Comparison of ENCODE assay signal across 23 cellular contexts in genomic region chr11:113673566-113674396, GRCh38. TPM values are rescaled to one million over a fixed set of nuclear protein-coding genes. Genes with fewer than 3 reads are reported as not detected.
DNase-seq lines count a peak whose midpoint lies in the region; ATAC-seq and TF ChIP-seq lines count a peak whose summit lies in the region.
"Had no signal": no experiment of that assay in that cellular context is flagged by ENCODE, and none has a peak within 500 bp of the region (broad histone marks: within the 10 kb centered on the region; RNA-seq: fewer than 3 reads in every experiment).

No MANE protein-coding gene starts in this region.

- H3K4me3 ChIP-seq in BLaER1 treated with 17β-estradiol and CSF1 and Interleukin-3, amounts not matched to agents 10 nM and 100 nM, result no peak overlapping the region
- H3K4me3 ChIP-seq in GM23248, result no peak overlapping the region
- no peak overlapping the region for H3K4me3 ChIP-seq in Panc1 (ENCODE audit: low read depth in 2 of 2, low read length in 2 of 2)
- H3K4me3 ChIP-seq: heart left ventricle, skin epidermis had no signal

- H3K79me2 ChIP-seq in GM23248 (ENCODE audit: insufficient read depth), result no peaks in the 10 kb centered on the region

- H3K27ac Mint-ChIP-seq in activated CD8-positive, alpha-beta T cell treated with anti-CD3 and anti-CD28 coated beads for 36 hours, result no peak overlapping the region
- H3K27ac Mint-ChIP-seq: activated CD4-positive, alpha-beta T cell treated with anti-CD3 and anti-CD28 coated beads, Interleukin-2, amount 10 ng/mL, durations not matched to agents 24 days and 14 days; activated naive CD4-positive, alpha-beta T cell treated with anti-CD3 and anti-CD28 coated beads, Interleukin-2, amount 10 ng/mL, durations not matched to agents 7 days and 5 days; activated T-cell treated with anti-CD3 and anti-CD28 coated beads, Interleukin-2, amount 50 U/mL, for 72 hours; CD4-positive, alpha-beta T cell; type B pancreatic cell had no signal

- H3K9me2 ChIP-seq in GM23248 (ENCODE audit: insufficient read depth), result no peaks in the 10 kb centered on the region
- H3K9me2 ChIP-seq: SK-N-SH had no signal

- H4K20me1 ChIP-seq in BLaER1 treated with 17β-estradiol and CSF1 and Interleukin-3, amounts not matched to agents 10 nM and 100 nM, result no peaks in the 10 kb centered on the region
- no peaks in the 10 kb centered on the region for H4K20me1 ChIP-seq in GM23248 (ENCODE audit: insufficient read depth)

- intact Hi-C loops in Panc1 (cut with micrococcal nuclease; ENCODE audit: unreplicated experiment), result no loop called here
- intact Hi-C loops in activated CD8-positive, alpha-beta T cell treated with anti-CD3 and anti-CD28 coated beads for 36 hours (cut with micrococcal nuclease), result no loop called here

- no peaks in the 10 kb centered on the region for H3K36me3 ChIP-seq in BLaER1 treated with 17β-estradiol and CSF1 and Interleukin-3, amounts not matched to agents 10 nM and 100 nM
- no peaks in the 10 kb centered on the region for H3K36me3 ChIP-seq in GM23248 (ENCODE audit: low read depth)
- H3K36me3 ChIP-seq in Panc1 (ENCODE audit: control insufficient read depth, insufficient read depth, low read length), result no peaks in the 10 kb centered on the region
- H3K36me3 ChIP-seq: heart left ventricle, neutrophil had no signal

- peaks cover 9% of the 10 kb centered on the region for H3K4me1 Mint-ChIP-seq in activated CD8-positive, alpha-beta T cell treated with anti-CD3 and anti-CD28 coated beads for 36 hours (ENCODE audit: low read depth)
- H3K4me1 Mint-ChIP-seq: activated naive CD4-positive, alpha-beta T cell treated with anti-CD3 and anti-CD28 coated beads, Interleukin-2, amount 10 ng/mL, durations not matched to agents 7 days and 5 days had no signal

- no peak overlapping the region for H3K4me3 Mint-ChIP-seq in activated CD8-positive, alpha-beta T cell treated with anti-CD3 and anti-CD28 coated beads for 36 hours
- H3K4me3 Mint-ChIP-seq: activated CD4-positive, alpha-beta T cell treated with anti-CD3 and anti-CD28 coated beads, Interleukin-2, amount 10 ng/mL, durations not matched to agents 24 days and 14 days; activated naive CD4-positive, alpha-beta T cell treated with anti-CD3 and anti-CD28 coated beads, Interleukin-2, amount 10 ng/mL, durations not matched to agents 7 days and 5 days; CD4-positive, alpha-beta T cell; type B pancreatic cell had no signal

- WGBS in GM23248 (ENCODE audit: low coverage in 1 of 2, low lambda C conversion rate in 2 of 2, missing lambda C conversion rate in 2 of 2), 2 experiments, result 76 to 78% methylated on average over 4 of the region's 4 CpGs

- H3F3A ChIP-seq in GM23248 (ENCODE audit: insufficient read depth), result peaks cover 20% of the 10 kb centered on the region

- peak; percentile 50 for DNase-seq in GM23248
- DNase-seq in Panc1 (ENCODE audit: low read depth, low spot score), result no peak
- peak; percentile 35 for DNase-seq in fibroblast of peridontal ligament (ENCODE audit: extremely low read depth)
- no peak for DNase-seq in stimulated activated CD4-positive, alpha-beta T cell treated with anti-CD3 and anti-CD28 coated beads, Interleukin-2, amount 100 ng/mL, for 24 hours
- DNase-seq in NCI-H748 (lab: John Stamatoyannopoulos, UW; ENCODE audit: unreplicated experiment), result no peak
- DNase-seq in activated CD8-positive, alpha-beta T cell treated with anti-CD3 and anti-CD28 coated beads for 36 hours, result no peak
- DNase-seq: activated CD4-positive, alpha-beta T cell treated with anti-CD3 and anti-CD28 coated beads, Interleukin-2, amount 10 ng/mL, durations not matched to agents 24 days and 14 days; activated naive CD4-positive, alpha-beta T cell treated with anti-CD3 and anti-CD28 coated beads, Interleukin-2, amount 10 ng/mL, durations not matched to agents 7 days and 5 days; activated T-cell treated with anti-CD3 and anti-CD28 coated beads, Interleukin-2, amount 50 U/mL, for 72 hours; aorta; caudate nucleus; CD4-positive, alpha-beta T cell; heart left ventricle; NCI-H1092; NCI-H2029 treated with DMSO at 0.1 percent for 48 hours; NCI-H510A treated with DMSO at 0.1 percent for 48 hours; RPMI8226; SK-N-SH had no signal

- peak overlapping the region in 7 of 11 experiments; percentile 3 to 77 (median 24); a peak in 8 of 22 replicates for H3K4me2 ChIP-seq in BLaER1 treated with 17β-estradiol and CSF1 and Interleukin-3, amounts not matched to agents 10 nM and 100 nM
- H3K4me2 ChIP-seq in GM23248 (ENCODE audit: unreplicated experiment), result peak overlapping the region; percentile 37
- H3K4me2 ChIP-seq: SK-N-SH had no signal

- no peak for ATAC-seq in Panc1
- no peak for ATAC-seq in esophagus mucosa
- no peak for ATAC-seq in activated CD8-positive, alpha-beta T cell treated with anti-CD3 and anti-CD28 coated beads for 36 hours
- ATAC-seq: heart left ventricle had no signal

- no peak overlapping the region for H3K27ac ChIP-seq in BLaER1 treated with 17β-estradiol and CSF1 and Interleukin-3, amounts not matched to agents 10 nM and 100 nM
- H3K27ac ChIP-seq in GM23248 (peak overlapping the region; percentile 58), Panc1 (ENCODE audit: low read length) (peak overlapping the region; percentile 30)
- H3K27ac ChIP-seq: heart left ventricle, neutrophil had no signal

- H3K4me1 ChIP-seq in BLaER1 treated with 17β-estradiol and CSF1 and Interleukin-3, amounts not matched to agents 10 nM and 100 nM, result peaks cover 22 to 41% (median 33%) of the 10 kb centered on the region in 10 experiments
- peaks cover 30% of the 10 kb centered on the region for H3K4me1 ChIP-seq in GM23248 (ENCODE audit: insufficient read depth)
- peaks cover 26% of the 10 kb centered on the region for H3K4me1 ChIP-seq in Panc1 (ENCODE audit: control insufficient read depth, insufficient read depth, low read length)

- peaks cover 6% of the 10 kb centered on the region for H3K27me3 Mint-ChIP-seq in activated CD8-positive, alpha-beta T cell treated with anti-CD3 and anti-CD28 coated beads for 36 hours

- H3K27me3 ChIP-seq in BLaER1 treated with 17β-estradiol and CSF1 and Interleukin-3, amounts not matched to agents 10 nM and 100 nM, result no peaks in the 10 kb centered on the region
- H3K27me3 ChIP-seq in GM23248 (replicated peaks; ENCODE audit: insufficient read depth) (peaks cover 18% of the 10 kb centered on the region; the same call in 1 of the 2 replicates), Panc1 (ENCODE audit: control insufficient read depth, insufficient read depth, low read length) (no peaks in the 10 kb centered on the region)
- H3K27me3 ChIP-seq: heart left ventricle had no signal

- in situ Hi-C loops in GM23248 (cut with MboI), result no loop called here
- in situ Hi-C loops in Panc1 (cut with HindIII; ENCODE audit: low pct_unique_long_range_greater_than_20kb, low sequenced_read_pairs), result no loop called here

- H3K9ac ChIP-seq in BLaER1 treated with 17β-estradiol and CSF1 and Interleukin-3, amounts not matched to agents 10 nM and 100 nM, result no peak overlapping the region
- H3K9ac ChIP-seq in GM23248, result peak overlapping the region; percentile 46
- H3K9ac ChIP-seq: SK-N-SH had no signal

- no peaks in the 10 kb centered on the region for H3K9me3 Mint-ChIP-seq in activated CD8-positive, alpha-beta T cell treated with anti-CD3 and anti-CD28 coated beads for 36 hours
- H3K9me3 Mint-ChIP-seq: activated naive CD4-positive, alpha-beta T cell treated with anti-CD3 and anti-CD28 coated beads, Interleukin-2, amount 10 ng/mL, durations not matched to agents 7 days and 5 days; CD4-positive, alpha-beta T cell had no signal

- H3K36me3 Mint-ChIP-seq in activated CD8-positive, alpha-beta T cell treated with anti-CD3 and anti-CD28 coated beads for 36 hours (ENCODE audit: low read depth), result no peaks in the 10 kb centered on the region
- H3K36me3 Mint-ChIP-seq: activated naive CD4-positive, alpha-beta T cell treated with anti-CD3 and anti-CD28 coated beads, Interleukin-2, amount 10 ng/mL, durations not matched to agents 7 days and 5 days; type B pancreatic cell had no signal

- CTCF ChIA-PET in Panc1 (lab: Charles Lee), result no interaction called here
- CTCF ChIA-PET in activated CD8-positive, alpha-beta T cell treated with anti-CD3 and anti-CD28 coated beads for 36 hours (lab: Charles Lee), result no interaction called here

- POLR2A ChIA-PET in Panc1 (lab: Charles Lee), result interaction anchor here (0.7 kb wide), 1 partner anchor 234 kb away, joined by 4 read pairs; no protein-coding TSS in a partner anchor
- POLR2A ChIA-PET in activated CD8-positive, alpha-beta T cell treated with anti-CD3 and anti-CD28 coated beads for 36 hours (lab: Charles Lee), result no interaction called here

- no peak overlapping the region for H2AFZ ChIP-seq in GM23248

- no peaks in the 10 kb centered on the region for H3K9me3 ChIP-seq in BLaER1 treated with 17β-estradiol and CSF1 and Interleukin-3, amounts not matched to agents 10 nM and 100 nM (replicated peaks in 1 of 11)
- H3K9me3 ChIP-seq in GM23248 (ENCODE audit: low read depth) (no peaks in the 10 kb centered on the region), Panc1 (ENCODE audit: control insufficient read depth, insufficient read depth, low read depth, low read length) (no peaks in the 10 kb centered on the region)
- H3K9me3 ChIP-seq: heart left ventricle, neutrophil, SK-N-SH had no signal

- BruUV-seq in Panc1 (replicated peaks; lab: Mats Ljungman, UMichigan), result no TSS peak

- TF ChIP-seq CTCF in Panc1 (IDR thresholded peaks at IDR 0.05), result no peak
- no peak for TF ChIP-seq CTCF in activated CD8-positive, alpha-beta T cell treated with anti-CD3 and anti-CD28 coated beads for 36 hours (IDR thresholded peaks at IDR 0.05)

RNA-seq across cellular contexts. Expression of gene TMPRSS5, which starts 32.3 kb away (rescaled TPM):
- not detected in 2 replicates for total RNA-seq in GM23248 (2014; rRNA removed; shearing (Covaris generic))
- not detected in 2 replicates for polyA plus RNA-seq in GM23248 (2016; fragmentation: Nextera tagmentation; extraction: Ambion mirVana)
- 0.85 TPM for total RNA-seq in Panc1 (2021; ENCODE audit: unreplicated experiment)
- polyA plus RNA-seq in Panc1 (2012; ENCODE audit: insufficient read length), result 0.82 TPM
- 0.40 TPM for total RNA-seq in esophagus mucosa
- 1 to 10 TPM in 1 of 2 experiments, under 1 TPM in 1; 0.85 to 1.0 TPM for total RNA-seq in activated CD8-positive, alpha-beta T cell treated with anti-CD3 and anti-CD28 coated beads for 36 hours

Comparison
In these comparisons a context has a peak if more than half of its experiments do, and no peak if none do; other contexts are left out.
1. H3K27ac ChIP-seq: peak in GM23248 (single experiment) and Panc1 (single experiment); none in BLaER1 treated with 17β-estradiol and CSF1 and Interleukin-3, amounts not matched to agents 10 nM and 100 nM (0 of 11).
2. DNase-seq: peak in GM23248 (single experiment) and fibroblast of peridontal ligament (single experiment); none in Panc1 (single experiment), stimulated activated CD4-positive, alpha-beta T cell treated with anti-CD3 and anti-CD28 coated beads, Interleukin-2, amount 100 ng/mL, for 24 hours (0 of 2), NCI-H748 (single experiment) and activated CD8-positive, alpha-beta T cell treated with anti-CD3 and anti-CD28 coated beads for 36 hours (single experiment).